In genomic region chr14:103879570-103880333, GRCh38 we compare ENCODE assay signal across 7 cellular contexts. TPM values are rescaled to one million over a fixed set of nuclear protein-coding genes. Genes with fewer than 3 reads are reported as not detected.
DNase-seq lines count a peak whose midpoint lies in the region; ATAC-seq and TF ChIP-seq lines count a peak whose summit lies in the region.

No MANE protein-coding gene starts in this region.

- intact Hi-C loops in right cardiac atrium (cut with DNase I), result no loop called here

- H3K79me2 ChIP-seq in GM23338 (replicated peaks; ENCODE audit: insufficient read depth), result no peaks in the 10 kb centered on the region

- peaks cover 17% of the 10 kb centered on the region for H3K4me1 Mint-ChIP-seq in GM23338
- H3K4me1 Mint-ChIP-seq in stimulated activated naive CD8-positive, alpha-beta T cell treated with anti-CD3 and anti-CD28 coated beads, Interleukin-15, amount 100 ng/mL, for 72 hours, result peaks cover 41% of the 10 kb centered on the region

- no peaks in the 10 kb centered on the region for H4K20me1 ChIP-seq in GM23338 (replicated peaks; ENCODE audit: insufficient read depth)

- no peaks in the 10 kb centered on the region; the same call in 2 of the 3 replicates for H3K9me3 Mint-ChIP-seq in GM23338
- H3K9me3 Mint-ChIP-seq in stimulated activated naive CD8-positive, alpha-beta T cell treated with anti-CD3 and anti-CD28 coated beads, Interleukin-15, amount 100 ng/mL, for 72 hours, result peaks cover 5 to 7% of the 10 kb centered on the region in 2 donors

- peaks cover 12% of the 10 kb centered on the region for H3K27me3 Mint-ChIP-seq in GM23338 (ENCODE audit: insufficient read depth, low read depth, poor library complexity)
- peaks cover 12% of the 10 kb centered on the region for H3K27me3 Mint-ChIP-seq in stimulated activated naive CD8-positive, alpha-beta T cell treated with anti-CD3 and anti-CD28 coated beads, Interleukin-15, amount 100 ng/mL, for 72 hours

- no peaks in the 10 kb centered on the region for H3K36me3 ChIP-seq in GM23338 (ENCODE audit: insufficient read depth)

- no peaks in the 10 kb centered on the region for H3F3A ChIP-seq in GM23338 (replicated peaks; ENCODE audit: low read depth)

- H3K4me3 ChIP-seq in GM23338 (no peak overlapping the region), right cardiac atrium (ENCODE audit: low read length) (peak overlapping the region; percentile 2)

- no peaks in the 10 kb centered on the region for H3K36me3 Mint-ChIP-seq in GM23338 (ENCODE audit: low read depth)

- peak overlapping the region; percentile 90 for H2AFZ ChIP-seq in GM23338

- H3K4me3 Mint-ChIP-seq in GM23338, result no peak overlapping the region
- H3K4me3 Mint-ChIP-seq in stimulated activated naive CD8-positive, alpha-beta T cell treated with anti-CD3 and anti-CD28 coated beads, Interleukin-15, amount 100 ng/mL, for 72 hours, result peak overlapping the region; percentile 68 to 72

- no peak overlapping the region for H3K27ac Mint-ChIP-seq in GM23338
- peak overlapping the region in 1 of 2 donors; percentile 74 for H3K27ac Mint-ChIP-seq in stimulated activated naive CD8-positive, alpha-beta T cell treated with anti-CD3 and anti-CD28 coated beads, Interleukin-15, amount 100 ng/mL, for 72 hours

- H3K4me2 ChIP-seq in GM23338, result peak overlapping the region; percentile 66

- ATAC-seq in GM23338 (peak; percentile 88), right cardiac atrium (peak; percentile 76 to 78), HG03196 (IDR thresholded peaks at IDR 0.05; ENCODE audit: unreplicated experiment) (no peak)
- peak; percentile 53 for ATAC-seq in stimulated activated naive CD8-positive, alpha-beta T cell treated with anti-CD3 and anti-CD28 coated beads, Interleukin-15, amount 100 ng/mL, for 72 hours

- H3K27me3 ChIP-seq in GM23338 (ENCODE audit: insufficient read depth), result no peaks in the 10 kb centered on the region
- no peaks in the 10 kb centered on the region for H3K27me3 ChIP-seq in right cardiac atrium (ENCODE audit: control insufficient read depth, insufficient read depth)

- no peaks in the 10 kb centered on the region for H3K9me2 ChIP-seq in GM23338 (ENCODE audit: insufficient read depth)

- H3K9me3 ChIP-seq in right cardiac atrium (ENCODE audit: control insufficient read depth, low read length), result no peaks in the 10 kb centered on the region

- peak; percentile 65 for DNase-seq in GM23338 (ENCODE audit: low spot score)
- DNase-seq in activated T-cell treated with anti-CD3 and anti-CD28 coated beads, Interleukin-2, amount 50 U/mL, for 48 hours, result peak; percentile 29 to 40
- DNase-seq in right cardiac atrium, result peak; percentile 52 to 83 (median 83)
- no peak for DNase-seq in stimulated activated naive CD8-positive, alpha-beta T cell treated with anti-CD3 and anti-CD28 coated beads, Interleukin-15, amount 100 ng/mL, for 72 hours
- DNase-seq in SIG-M5 treated with dmso at 0.1 percent for 504 hours (lab: John Stamatoyannopoulos, UW; ENCODE audit: unreplicated experiment), result no peak
- DNase-seq in cortex of kidney (lab: John Stamatoyannopoulos, UW), result no peak

- TF ChIP-seq CTCF in GM23338 (conservative IDR thresholded peaks at IDR 0.05; ENCODE audit: low read depth in 2 of 2), result no peak

- WGBS in right cardiac atrium, result 25% methylated on average over 34 of the region's 34 CpGs

- H3K4me1 ChIP-seq in GM23338 (ENCODE audit: insufficient read depth), result peaks cover 8% of the 10 kb centered on the region
- peaks cover 17% of the 10 kb centered on the region for H3K4me1 ChIP-seq in right cardiac atrium (ENCODE audit: control insufficient read depth, insufficient read depth, low read length)

- H3K27ac ChIP-seq in GM23338 (ENCODE audit: low read depth), result no peak overlapping the region
- peak overlapping the region; percentile 45 for H3K27ac ChIP-seq in right cardiac atrium (ENCODE audit: low read length)

TF ChIP-seq in GM23338, 12 proteins besides CTCF, POLR2A, EP300 and RAD21 (continues in another document):
- TF ChIP-seq ZNF462 (CRISPR knock-in tag; IDR thresholded peaks at IDR 0.05), result no peak
- no peak for TF ChIP-seq EZH2phosphoT487 (IDR thresholded peaks at IDR 0.05; ENCODE audit: unreplicated experiment)
- TF ChIP-seq ZNF331 (CRISPR knock-in tag; IDR thresholded peaks at IDR 0.05; ENCODE audit: low read depth), result no peak
- no peak for TF ChIP-seq ZNF114 (CRISPR knock-in tag; IDR thresholded peaks at IDR 0.05)
- TF ChIP-seq JUNB (IDR thresholded peaks at IDR 0.05; ENCODE audit: unreplicated experiment), result no peak
- no peak for TF ChIP-seq POLR2AphosphoS5 (IDR thresholded peaks at IDR 0.05; ENCODE audit: low read depth)
- TF ChIP-seq NANOG (IDR thresholded peaks at IDR 0.05; ENCODE audit: borderline replicate concordance), result no peak
- TF ChIP-seq, protein P1, sequence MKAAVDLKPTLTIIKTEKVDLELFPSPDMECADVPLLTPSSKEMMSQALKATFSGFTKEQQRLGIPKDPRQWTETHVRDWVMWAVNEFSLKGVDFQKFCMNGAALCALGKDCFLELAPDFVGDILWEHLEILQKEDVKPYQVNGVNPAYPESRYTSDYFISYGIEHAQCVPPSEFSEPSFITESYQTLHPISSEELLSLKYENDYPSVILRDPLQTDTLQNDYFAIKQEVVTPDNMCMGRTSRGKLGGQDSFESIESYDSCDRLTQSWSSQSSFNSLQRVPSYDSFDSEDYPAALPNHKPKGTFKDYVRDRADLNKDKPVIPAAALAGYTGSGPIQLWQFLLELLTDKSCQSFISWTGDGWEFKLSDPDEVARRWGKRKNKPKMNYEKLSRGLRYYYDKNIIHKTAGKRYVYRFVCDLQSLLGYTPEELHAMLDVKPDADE (IDR thresholded peaks at IDR 0.05), result no peak
- no peak for TF ChIP-seq EZH2 (IDR thresholded peaks at IDR 0.05; ENCODE audit: low read depth, unreplicated experiment)
- no peak for TF ChIP-seq STAT1 (IDR thresholded peaks at IDR 0.05; ENCODE audit: unreplicated experiment)
- no peak for TF ChIP-seq CREB1 (CRISPR knock-in tag; IDR thresholded peaks at IDR 0.05; ENCODE audit: low read depth)

RNA-seq across cellular contexts. Expression of gene PPP1R13B, which starts 32.4 kb away (rescaled TPM):
- total RNA-seq in GM23338 (2014; rRNA removed; shearing (Covaris generic)), result 6.5 and 8.5 TPM in 2 replicates
- polyA plus RNA-seq in GM23338 (2016; fragmentation: Nextera tagmentation; extraction: Ambion mirVana) (2.0 and 3.8 TPM in 2 replicates), right cardiac atrium (50.1 TPM)
- 100 to 1,000 TPM; 102 to 158 (median 117) TPM for total RNA-seq in right cardiac atrium

RNA-seq across cellular contexts. Expression of gene TDRD9, which starts 48.5 kb away (rescaled TPM):
- total RNA-seq in GM23338 (2014; rRNA removed; shearing (Covaris generic)), result not detected in 2 replicates
- polyA plus RNA-seq in GM23338 (2016; fragmentation: Nextera tagmentation; extraction: Ambion mirVana), result 0.24 TPM in 1 of 2 replicates, not detected in the other
- total RNA-seq in right cardiac atrium, result 10 to 100 TPM in 2 of 4 donors, 1 to 10 TPM in 2; 8.3 to 20.2 (median 12.9) TPM
- 10.7 TPM for polyA plus RNA-seq in right cardiac atrium

Comparison
In these comparisons a context has a peak if more than half of its experiments do, and no peak if none do; other contexts are left out.
1. DNase-seq: peak in GM23338 (single experiment), activated T-cell treated with anti-CD3 and anti-CD28 coated beads, Interleukin-2, amount 50 U/mL, for 48 hours (2 of 2) and right cardiac atrium (3 of 3); none in stimulated activated naive CD8-positive, alpha-beta T cell treated with anti-CD3 and anti-CD28 coated beads, Interleukin-15, amount 100 ng/mL, for 72 hours (0 of 2), SIG-M5 treated with dmso at 0.1 percent for 504 hours (single experiment) and cortex of kidney (single experiment).
2. RNA of gene PPP1R13B, which starts 32.4 kb away (total RNA-seq): 102 to 158 TPM in right cardiac atrium; 6.5 to 8.5 TPM in GM23338; every median in the first group is over 10 times any median in the second.